Comparison of ENCODE assay signal across 19 cellular contexts in genomic region chr5:91136271-91136670, GRCh38.
DNase-seq lines count a peak whose midpoint lies in the region; ATAC-seq, FAIRE-seq and TF ChIP-seq lines count a peak whose summit lies in the region.
"Had no signal": no experiment of that assay in that cellular context is flagged by ENCODE, and none has a peak within 500 bp of the region (broad histone marks: within the 10 kb centered on the region; RNA-seq: fewer than 3 reads in every experiment).

No MANE protein-coding gene starts in this region.

- peak; percentile 26 for FAIRE-seq in GM12891 (lab: Jason Lieb, UNC)
- FAIRE-seq: frontal cortex had no signal

- no peak overlapping the region for H3K4me3 Mint-ChIP-seq in nephron
- H3K4me3 Mint-ChIP-seq: activated naive CD4-positive, alpha-beta T cell treated with anti-CD3 and anti-CD28 coated beads, Interleukin-2, amount 10 ng/mL, durations not matched to agents 7 days and 5 days; B cell; GM23338; IgD-negative memory B cell had no signal

- ATAC-seq in Panc1, result peak; percentile 78
- no peak for ATAC-seq in GM18519 (IDR thresholded peaks at IDR 0.05; ENCODE audit: low FRiP score, unreplicated experiment)
- no peak for ATAC-seq in GM21717 (IDR thresholded peaks at IDR 0.05; ENCODE audit: unreplicated experiment)

- intact Hi-C loops in Panc1 (cut with micrococcal nuclease; ENCODE audit: unreplicated experiment), result no loop called here

- TF ChIP-seq CTCF in Panc1 (IDR thresholded peaks at IDR 0.05) (no peak), epithelial cell of esophagus (IDR thresholded peaks at IDR 0.05; ENCODE audit: insufficient read depth, low read depth, low read length, missing control alignments) (peak; percentile 43), nephron (IDR thresholded peaks at IDR 0.05; ENCODE audit: unreplicated experiment in 3 of 3) (no peak)

- TF ChIP-seq POLR2A in GM12891 (IDR thresholded peaks at IDR 0.05; ENCODE audit: low read depth, low read length), result no peak

- no peaks in the 10 kb centered on the region for H3K4me1 Mint-ChIP-seq in nephron
- H3K4me1 Mint-ChIP-seq: B cell had no signal

- no peaks in the 10 kb centered on the region for H3K27me3 Mint-ChIP-seq in nephron (ENCODE audit: low read depth)
- H3K27me3 Mint-ChIP-seq: activated naive CD4-positive, alpha-beta T cell treated with anti-CD3 and anti-CD28 coated beads, Interleukin-2, amount 10 ng/mL, durations not matched to agents 7 days and 5 days had no signal

- H3K27me3 ChIP-seq in Panc1 (ENCODE audit: control insufficient read depth, insufficient read depth, low read length), result no peaks in the 10 kb centered on the region

- H3K9me3 ChIP-seq in Panc1 (ENCODE audit: control insufficient read depth, insufficient read depth, low read depth, low read length), result no peaks in the 10 kb centered on the region

- CTCF ChIA-PET in Panc1 (lab: Charles Lee), result no interaction called here

- H3K36me3 Mint-ChIP-seq in nephron (ENCODE audit: low read depth), result no peaks in the 10 kb centered on the region
- H3K36me3 Mint-ChIP-seq: activated naive CD4-positive, alpha-beta T cell treated with anti-CD3 and anti-CD28 coated beads, Interleukin-2, amount 10 ng/mL, durations not matched to agents 7 days and 5 days; IgD-negative memory B cell had no signal

- peak overlapping the region; percentile 14 to 71 (median 56) for H3K27ac Mint-ChIP-seq in nephron
- H3K27ac Mint-ChIP-seq: activated naive CD4-positive, alpha-beta T cell treated with anti-CD3 and anti-CD28 coated beads, Interleukin-2, amount 10 ng/mL, durations not matched to agents 7 days and 5 days; B cell; GM23338; IgD-negative memory B cell had no signal

- no peak overlapping the region for H3K27ac ChIP-seq in Panc1 (ENCODE audit: low read length)

- H3K36me3 ChIP-seq in Panc1 (ENCODE audit: control insufficient read depth, insufficient read depth, low read length), result no peaks in the 10 kb centered on the region

- H3K4me3 ChIP-seq in Panc1 (ENCODE audit: low read depth in 2 of 2, low read length in 2 of 2) (no peak overlapping the region), epithelial cell of esophagus (ENCODE audit: low read length) (no peak overlapping the region)
- H3K4me3 ChIP-seq: GM23338 had no signal

- no TSS peak for BruUV-seq in Panc1 (replicated peaks; lab: Mats Ljungman, UMichigan)

- no peaks in the 10 kb centered on the region; the same call in 1 of the 2 replicates for H3K4me1 ChIP-seq in Panc1 (ENCODE audit: control insufficient read depth, insufficient read depth, low read length)

- no peaks in the 10 kb centered on the region for H3K9me3 Mint-ChIP-seq in nephron
- H3K9me3 Mint-ChIP-seq: activated naive CD4-positive, alpha-beta T cell treated with anti-CD3 and anti-CD28 coated beads, Interleukin-2, amount 10 ng/mL, durations not matched to agents 7 days and 5 days; GM23338; IgD-negative memory B cell had no signal

- POLR2A ChIA-PET in Panc1 (lab: Charles Lee), result no interaction called here

- no peak for DNase-seq in GM12891 (ENCODE audit: insufficient read length, low spot score)
- DNase-seq in Panc1 (ENCODE audit: low read depth, low spot score), result peak; percentile 17
- peak; percentile 83 for DNase-seq in epithelial cell of esophagus (ENCODE audit: low read depth)
- no peak for DNase-seq in NCI-H510A treated with DMSO at 0.1 percent for 48 hours (lab: John Stamatoyannopoulos, UW)
- no peak for DNase-seq in NCI-H1930 (lab: John Stamatoyannopoulos, UW)
- DNase-seq: activated naive CD4-positive, alpha-beta T cell treated with anti-CD3 and anti-CD28 coated beads, Interleukin-2, amount 10 ng/mL, durations not matched to agents 7 days and 5 days; caudate nucleus; DMS53; effector memory CD4-positive, alpha-beta T cell; midbrain; NCI-H1436; NCI-H510A had no signal

- in situ Hi-C loops in Panc1 (cut with HindIII; ENCODE audit: low pct_unique_long_range_greater_than_20kb, low sequenced_read_pairs), result no loop called here

TF ChIP-seq in GM12891, 5 proteins besides CTCF, POLR2A, EP300 and RAD21:
- TF ChIP-seq POU2F2 (IDR thresholded peaks at IDR 0.05; ENCODE audit: low read depth, low read length), result no peak
- no peak for TF ChIP-seq POLR2AphosphoS5 (IDR thresholded peaks at IDR 0.05; ENCODE audit: low read depth, low read length)
- TF ChIP-seq PAX5 (IDR thresholded peaks at IDR 0.05; ENCODE audit: insufficient read depth, low read length, severe bottlenecking), result no peak
- no peak for TF ChIP-seq TAF1 (IDR thresholded peaks at IDR 0.05; ENCODE audit: low read depth, low read length)
- no peak for TF ChIP-seq SPI1 (IDR thresholded peaks at IDR 0.05; ENCODE audit: low read depth, low read length)

Comparison
In these comparisons a context has a peak if more than half of its experiments do, and no peak if none do; other contexts are left out.
1. DNase-seq: peak in Panc1 (single experiment) and epithelial cell of esophagus (single experiment); none in GM12891 (single experiment), NCI-H510A treated with DMSO at 0.1 percent for 48 hours (single experiment) and NCI-H1930 (0 of 2).